Comparison of ENCODE assay signal across 16 cellular contexts in genomic region chr20:23304616-23305015, GRCh38.
"Had no signal": no experiment of that assay in that cellular context is flagged by ENCODE, and none has a peak within 500 bp of the region (broad histone marks: within the 10 kb centered on the region; RNA-seq: fewer than 3 reads in every experiment).

No MANE protein-coding gene starts in this region.

- H3K36me3 ChIP-seq: brain microvascular endothelial cell, colonic mucosa, lower lobe of right lung, spleen had no signal

- H3K4me1 ChIP-seq: colonic mucosa, lower lobe of right lung, spleen had no signal

- H3K4me3 ChIP-seq: colonic mucosa, lower lobe of right lung, spleen had no signal

- H3K27ac Mint-ChIP-seq: activated naive CD8-positive, alpha-beta T cell treated with anti-CD3 and anti-CD28 coated beads, Interleukin-2, amount 10 ng/mL, durations not matched to agents 7 days and 5 days; activated T-helper 1 cell treated with anti-CD3 and anti-CD28 coated beads, Interleukin-12 subunit alpha, Interleukin-12 subunit beta, Interleukin-2, Interleukin-4 antibody, amounts not matched to agents 30 ng/mL and 10 ng/mL and 1 ng/mL, durations not matched to agents 14 hours and 24 hours and 36 hours; natural killer cell; stimulated activated naive B cell treated with anti-CD40 and anti-IgM and Interleukin-4, amounts not matched to agents 10 μg/mL and 1 μg/mL and 100 μg/mL, for 72 hours; T-helper 2 cell treated with Interferon-gamma antibody and Interleukin-4, amounts not matched to agents 5 μg/mL and 100 μg/mL, for 36 hours had no signal

- H3K4me3 Mint-ChIP-seq: activated naive CD8-positive, alpha-beta T cell treated with anti-CD3 and anti-CD28 coated beads, Interleukin-2, amount 10 ng/mL, durations not matched to agents 7 days and 5 days; activated T-helper 1 cell treated with anti-CD3 and anti-CD28 coated beads, Interleukin-12 subunit alpha, Interleukin-12 subunit beta, Interleukin-2, Interleukin-4 antibody, amounts not matched to agents 30 ng/mL and 10 ng/mL and 1 ng/mL, durations not matched to agents 14 hours and 24 hours and 36 hours; central memory CD8-positive, alpha-beta T cell; natural killer cell; stimulated activated naive B cell treated with anti-CD40 and anti-IgM and Interleukin-4, amounts not matched to agents 10 μg/mL and 1 μg/mL and 100 μg/mL, for 72 hours; T-helper 2 cell treated with Interferon-gamma antibody and Interleukin-4, amounts not matched to agents 5 μg/mL and 100 μg/mL, for 36 hours had no signal

- H3K36me3 Mint-ChIP-seq: activated naive CD8-positive, alpha-beta T cell treated with anti-CD3 and anti-CD28 coated beads, Interleukin-2, amount 10 ng/mL, durations not matched to agents 7 days and 5 days; natural killer cell had no signal

- H3K9me3 Mint-ChIP-seq: activated naive CD8-positive, alpha-beta T cell treated with anti-CD3 and anti-CD28 coated beads, Interleukin-2, amount 10 ng/mL, durations not matched to agents 7 days and 5 days; activated T-helper 1 cell treated with anti-CD3 and anti-CD28 coated beads, Interleukin-12 subunit alpha, Interleukin-12 subunit beta, Interleukin-2, Interleukin-4 antibody, amounts not matched to agents 30 ng/mL and 10 ng/mL and 1 ng/mL, durations not matched to agents 14 hours and 24 hours and 36 hours; central memory CD8-positive, alpha-beta T cell; natural killer cell; stimulated activated naive B cell treated with anti-CD40 and anti-IgM and Interleukin-4, amounts not matched to agents 10 μg/mL and 1 μg/mL and 100 μg/mL, for 72 hours; T-helper 2 cell treated with Interferon-gamma antibody and Interleukin-4, amounts not matched to agents 5 μg/mL and 100 μg/mL, for 36 hours had no signal

- DNase-seq: activated CD4-positive, alpha-beta T cell treated with anti-CD3 and anti-CD28 coated beads, Interleukin-2, amount 50 U/mL, for 4 hours; activated naive CD4-positive, alpha-beta T cell treated with Interleukin-2 at 50 U/mL for 16 hours; activated naive CD8-positive, alpha-beta T cell treated with anti-CD3 and anti-CD28 coated beads, Interleukin-2, amount 10 ng/mL, durations not matched to agents 7 days and 5 days; amygdala; colonic mucosa; lower lobe of right lung; natural killer cell; spleen; stimulated activated CD4-positive, alpha-beta T cell treated with anti-CD3 and anti-CD28 coated beads, Interleukin-4, amount 100 ng/mL, for 4 hours; stimulated activated naive B cell treated with anti-CD40 and anti-IgM and Interleukin-4, amounts not matched to agents 10 μg/mL and 1 μg/mL and 100 μg/mL, for 72 hours; substantia nigra; trophoblast cell had no signal

- H3K4me1 Mint-ChIP-seq: activated naive CD8-positive, alpha-beta T cell treated with anti-CD3 and anti-CD28 coated beads, Interleukin-2, amount 10 ng/mL, durations not matched to agents 7 days and 5 days; central memory CD8-positive, alpha-beta T cell; natural killer cell; stimulated activated naive B cell treated with anti-CD40 and anti-IgM and Interleukin-4, amounts not matched to agents 10 μg/mL and 1 μg/mL and 100 μg/mL, for 72 hours had no signal

- H3K27me3 ChIP-seq: brain microvascular endothelial cell, colonic mucosa had no signal

- H3K9me3 ChIP-seq: colonic mucosa, lower lobe of right lung, spleen had no signal

- H3K27ac ChIP-seq: brain microvascular endothelial cell, colonic mucosa, lower lobe of right lung, spleen had no signal

- ATAC-seq: natural killer cell; stimulated activated naive B cell treated with anti-CD40 and anti-IgM and Interleukin-4, amounts not matched to agents 10 μg/mL and 1 μg/mL and 100 μg/mL, for 72 hours had no signal
